ENCODE assay signal across 8 cellular contexts in genomic region chr22:42090596-42091445, GRCh38. TPM values are rescaled to one million over a fixed set of nuclear protein-coding genes. Genes with fewer than 3 reads are reported as not detected.
A peak's percentile ranks its signal among the peaks of the same experiment; 100 is the strongest.
DNase-seq lines count a peak whose midpoint lies in the region; ATAC-seq and TF ChIP-seq lines count a peak whose summit lies in the region.

Gene NDUFA6, minus strand, starts transcription at chr22:42090772. Its CDS starts 28 bp downstream, at chr22:42090744.

- TF ChIP-seq CTCF in GM10266 (IDR thresholded peaks at IDR 0.05; ENCODE audit: control insufficient read depth, insufficient read depth, low read depth, missing control alignments), result peak; percentile 96
- peak; percentile 77 for TF ChIP-seq CTCF in glutamatergic neuron (IDR thresholded peaks at IDR 0.05; ENCODE audit: partially characterized antibody, unreplicated experiment)
- peak; percentile 90 for TF ChIP-seq CTCF in osteocyte (IDR thresholded peaks at IDR 0.05)
- TF ChIP-seq CTCF in thyroid gland (IDR thresholded peaks at IDR 0.05), result peak; percentile 81 to 99 (median 96)

- H3K4me3 Mint-ChIP-seq in activated naive CD8-positive, alpha-beta T cell treated with anti-CD3 and anti-CD28 coated beads for 36 hours, result peak within 1 kb of the TSS; percentile 97
- H3K4me3 Mint-ChIP-seq in glutamatergic neuron (ENCODE audit: unreplicated experiment), result peak within 1 kb of the TSS; percentile 97
- peak within 1 kb of the TSS; percentile 97 for H3K4me3 Mint-ChIP-seq in osteocyte (ENCODE audit: unreplicated experiment)

- peak; percentile 97 for DNase-seq in GM10266 (ENCODE audit: extremely low spot score)
- peak; percentile 99 for DNase-seq in NCI-H1092 treated with DMSO at 0.1 percent for 48 hours (lab: John Stamatoyannopoulos, UW)
- DNase-seq in SKM-1 treated with dmso at 0.1 percent for 144 hours (lab: John Stamatoyannopoulos, UW; ENCODE audit: unreplicated experiment), result peak; percentile 98
- DNase-seq in activated naive CD8-positive, alpha-beta T cell treated with anti-CD3 and anti-CD28 coated beads for 36 hours, result peak; percentile 98
- DNase-seq in glutamatergic neuron, result peak; percentile 97
- peak; percentile 99 for DNase-seq in osteocyte (ENCODE audit: extremely low spot score, unreplicated experiment)
- peak; percentile 99 for DNase-seq in thyroid gland

- peak within 1 kb of the TSS; percentile 89 to 95 (median 94) for H3K27ac ChIP-seq in thyroid gland

- H3K9me3 Mint-ChIP-seq in activated naive CD8-positive, alpha-beta T cell treated with anti-CD3 and anti-CD28 coated beads for 36 hours, result peaks cover 5% of the 10 kb centered on the region
- H3K9me3 Mint-ChIP-seq in glutamatergic neuron (ENCODE audit: unreplicated experiment) (peaks cover 8% of the 10 kb centered on the region), osteocyte (ENCODE audit: unreplicated experiment) (no peaks in the 10 kb centered on the region)

- peak; percentile 48 to 98 for TF ChIP-seq POLR2A in thyroid gland (IDR thresholded peaks at IDR 0.05)

- 0% methylated on average over 6 to 23 of the region's 70 CpGs for WGBS in thyroid gland, 2 donors

- no peaks in the 10 kb centered on the region for H3K9me3 ChIP-seq in thyroid gland

- H3K36me3 ChIP-seq in thyroid gland, result peaks cover 7 to 12% of the 10 kb centered on the region in 2 donors

- no peaks in the 10 kb centered on the region for H3K27me3 ChIP-seq in thyroid gland

- peak within 1 kb of the TSS; percentile 58 to 87 (median 72) for H3K4me3 ChIP-seq in thyroid gland (replicated peaks in 1 of 3)

- H3K27ac Mint-ChIP-seq in activated naive CD8-positive, alpha-beta T cell treated with anti-CD3 and anti-CD28 coated beads for 36 hours, result peak within 1 kb of the TSS; percentile 100
- peak within 1 kb of the TSS; percentile 99 for H3K27ac Mint-ChIP-seq in glutamatergic neuron (ENCODE audit: unreplicated experiment)
- H3K27ac Mint-ChIP-seq in osteocyte (ENCODE audit: unreplicated experiment), result peak within 1 kb of the TSS; percentile 98

- H3K4me1 Mint-ChIP-seq in activated naive CD8-positive, alpha-beta T cell treated with anti-CD3 and anti-CD28 coated beads for 36 hours, result peaks cover 20% of the 10 kb centered on the region
- H3K4me1 Mint-ChIP-seq in glutamatergic neuron (ENCODE audit: low read depth, unreplicated experiment), result peaks cover 2% of the 10 kb centered on the region
- peaks cover 23% of the 10 kb centered on the region for H3K4me1 Mint-ChIP-seq in osteocyte (ENCODE audit: unreplicated experiment)

- intact Hi-C loops in thyroid gland (cut with DNase I), result loop anchor here (5.0 to 10.0 kb wide), 2 partner anchors 194 to 346 kb away; no protein-coding TSS in a partner anchor

- no peaks in the 10 kb centered on the region for H3K27me3 Mint-ChIP-seq in activated naive CD8-positive, alpha-beta T cell treated with anti-CD3 and anti-CD28 coated beads for 36 hours
- H3K27me3 Mint-ChIP-seq in glutamatergic neuron (ENCODE audit: unreplicated experiment) (peaks cover 4% of the 10 kb centered on the region), osteocyte (ENCODE audit: unreplicated experiment) (no peaks in the 10 kb centered on the region)

- H3K4me1 ChIP-seq in thyroid gland, result peaks cover 13 to 14% of the 10 kb centered on the region in 2 donors

- peaks cover 30% of the 10 kb centered on the region for H3K36me3 Mint-ChIP-seq in activated naive CD8-positive, alpha-beta T cell treated with anti-CD3 and anti-CD28 coated beads for 36 hours
- peaks cover 11% of the 10 kb centered on the region for H3K36me3 Mint-ChIP-seq in glutamatergic neuron (ENCODE audit: unreplicated experiment)
- peaks cover 25% of the 10 kb centered on the region for H3K36me3 Mint-ChIP-seq in osteocyte (ENCODE audit: unreplicated experiment)

- peak; percentile 92 for ATAC-seq in HG02610 (IDR thresholded peaks at IDR 0.05; ENCODE audit: unreplicated experiment)

RNA-seq across cellular contexts. Expression of gene NDUFA6, which starts in this region (rescaled TPM):
- total RNA-seq in activated naive CD8-positive, alpha-beta T cell treated with anti-CD3 and anti-CD28 coated beads for 36 hours, result 100 to 1,000 TPM; 107 to 117 TPM
- 90.1 TPM for total RNA-seq in glutamatergic neuron (ENCODE audit: unreplicated experiment)
- total RNA-seq in osteocyte, result 58.5 and 69.2 TPM in 2 replicates
- 10 to 100 TPM; 32.9 to 85.6 (median 73.4) TPM for total RNA-seq in thyroid gland

Comparison
In these comparisons a context has a peak if more than half of its experiments do, and no peak if none do; other contexts are left out.
1. Peak in every context shown above with its lines: DNase-seq, ATAC-seq, H3K4me3 ChIP-seq and H3K27ac ChIP-seq.